ENCODE assay signal across 11 cellular contexts in the genomic region with DNA sequence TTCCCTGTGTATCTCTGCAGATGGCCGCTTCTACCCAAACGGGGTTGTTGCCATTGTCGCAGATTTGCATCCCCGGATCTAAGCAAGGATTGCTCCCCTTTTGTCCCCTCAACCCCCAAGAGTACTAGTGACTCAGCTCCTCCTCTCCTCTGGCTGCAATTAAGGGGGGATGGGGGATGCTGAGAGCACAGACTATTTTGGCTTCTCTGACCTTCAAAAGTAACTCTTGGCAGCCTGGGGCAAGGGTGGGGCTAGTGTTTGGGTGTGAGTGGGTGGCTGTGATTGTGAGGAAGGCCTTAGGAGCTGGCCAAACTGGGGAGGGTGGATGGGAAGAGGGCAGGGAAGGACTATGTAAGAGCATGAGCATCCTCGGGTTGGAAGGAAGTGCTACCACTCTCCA. TPM values are rescaled to one million over a fixed set of nuclear protein-coding genes. Genes with fewer than 3 reads are reported as not detected.
DNase-seq lines count a peak whose midpoint lies in the region; ATAC-seq lines count a peak whose summit lies in the region.
"Had no signal": no experiment of that assay in that cellular context is flagged by ENCODE, and none has a peak within 500 bp of the region (broad histone marks: within the 10 kb centered on the region; RNA-seq: fewer than 3 reads in every experiment).

No MANE protein-coding gene starts in this region.

- H3K9ac ChIP-seq in BLaER1 treated with 17β-estradiol and CSF1 and Interleukin-3, amounts not matched to agents 10 nM and 100 nM, result peak overlapping the region in 6 of 11 experiments; percentile 70 to 91 (median 86); a peak in 11 of 22 replicates

- ATAC-seq in Right ventricle myocardium superior (ENCODE audit: poor library complexity) (peak; percentile 56), sciatic nerve (peak; percentile 32)

- peaks cover 0 to 2% (median 0%) of the 10 kb centered on the region in 11 experiments; a peak in 3 of 22 replicates for H3K9me3 ChIP-seq in BLaER1 treated with 17β-estradiol and CSF1 and Interleukin-3, amounts not matched to agents 10 nM and 100 nM (replicated peaks in 1 of 11)
- no peaks in the 10 kb centered on the region for H3K9me3 ChIP-seq in SJSA1 (replicated peaks)
- no peaks in the 10 kb centered on the region for H3K9me3 ChIP-seq in effector memory CD4-positive, alpha-beta T cell (ENCODE audit: control insufficient read depth, low read length)

- peak overlapping the region; percentile 86 to 100 (median 97) for H3K4me2 ChIP-seq in BLaER1 treated with 17β-estradiol and CSF1 and Interleukin-3, amounts not matched to agents 10 nM and 100 nM

- peak overlapping the region in 6 of 10 experiments; percentile 71 to 79 (median 76); a peak in 8 of 20 replicates for H3K4me3 ChIP-seq in BLaER1 treated with 17β-estradiol and CSF1 and Interleukin-3, amounts not matched to agents 10 nM and 100 nM
- peak overlapping the region; percentile 7; the same call in 1 of the 2 replicates for H3K4me3 ChIP-seq in SJSA1
- H3K4me3 ChIP-seq in effector memory CD4-positive, alpha-beta T cell (ENCODE audit: insufficient read depth, low read depth, low read length, poor library complexity, severe bottlenecking), result no peak overlapping the region

- H3K27me3 ChIP-seq in BLaER1 treated with 17β-estradiol and CSF1 and Interleukin-3, amounts not matched to agents 10 nM and 100 nM, result no peaks in the 10 kb centered on the region
- H3K27me3 ChIP-seq in SJSA1 (replicated peaks), result no peaks in the 10 kb centered on the region
- H3K27me3 ChIP-seq in effector memory CD4-positive, alpha-beta T cell (replicated peaks; ENCODE audit: control insufficient read depth, insufficient read depth, low read length, poor library complexity, severe bottlenecking), result no peaks in the 10 kb centered on the region

- H4K20me1 ChIP-seq in BLaER1 treated with 17β-estradiol and CSF1 and Interleukin-3, amounts not matched to agents 10 nM and 100 nM, result peaks cover 0 to 17% (median 0%) of the 10 kb centered on the region in 11 experiments; a peak in 4 of 22 replicates

- peaks cover 80 to 98% (median 93%) of the 10 kb centered on the region in 10 experiments for H3K4me1 ChIP-seq in BLaER1 treated with 17β-estradiol and CSF1 and Interleukin-3, amounts not matched to agents 10 nM and 100 nM
- H3K4me1 ChIP-seq in SJSA1 (replicated peaks), result peaks cover 49% of the 10 kb centered on the region
- peaks cover 23% of the 10 kb centered on the region for H3K4me1 ChIP-seq in effector memory CD4-positive, alpha-beta T cell (ENCODE audit: control insufficient read depth, insufficient read depth, low read length, poor library complexity, severe bottlenecking)

- peak overlapping the region in 9 of 11 experiments; percentile 49 to 96 (median 74); a peak in 17 of 22 replicates for H3K27ac ChIP-seq in BLaER1 treated with 17β-estradiol and CSF1 and Interleukin-3, amounts not matched to agents 10 nM and 100 nM
- H3K27ac ChIP-seq in SJSA1, result peak overlapping the region; percentile 72
- no peak overlapping the region for H3K27ac ChIP-seq in effector memory CD4-positive, alpha-beta T cell (ENCODE audit: insufficient read depth, low read length, poor library complexity, severe bottlenecking)

- H3K36me3 ChIP-seq in BLaER1 treated with 17β-estradiol and CSF1 and Interleukin-3, amounts not matched to agents 10 nM and 100 nM, result peaks cover 0 to 11% (median 8%) of the 10 kb centered on the region in 11 experiments; a peak in 19 of 22 replicates
- peaks cover 18% of the 10 kb centered on the region for H3K36me3 ChIP-seq in SJSA1
- peaks cover 5% of the 10 kb centered on the region for H3K36me3 ChIP-seq in effector memory CD4-positive, alpha-beta T cell (ENCODE audit: control insufficient read depth, insufficient read depth, low read length)

- intact Hi-C loops in Right ventricle myocardium superior (cut with DNase I), result no loop called here
- intact Hi-C loops in sciatic nerve (cut with DNase I), result no loop called here

- DNase-seq in SJSA1 (ENCODE audit: low read depth in 1 of 2, low spot score in 2 of 2), result peak; percentile 38 to 59
- peak; percentile 68 for DNase-seq in Right ventricle myocardium superior
- no peak for DNase-seq in sciatic nerve (ENCODE audit: low spot score)
- no peak for DNase-seq in NCI-H1930 (lab: John Stamatoyannopoulos, UW)
- no peak for DNase-seq in effector memory CD4-positive, alpha-beta T cell
- no peak for DNase-seq in effector CD4-positive, alpha-beta T cell
- no peak for DNase-seq in NCI-H128 (lab: John Stamatoyannopoulos, UW; ENCODE audit: unreplicated experiment)
- DNase-seq: DMS79; NCI-H1694; stimulated activated CD4-positive, alpha-beta T cell treated with anti-CD3 and anti-CD28 coated beads, Interleukin-12 subunit alpha, Interleukin-12 subunit beta, amount 100 ng/mL, for 4 hours had no signal

RNA-seq across cellular contexts. Expression of gene MAP1A, which starts 1.2 kb away (rescaled TPM):
- total RNA-seq in SJSA1 (2014; rRNA removed; shearing (Covaris generic)), result 37.3 and 58.7 TPM in 2 replicates
- total RNA-seq in Right ventricle myocardium superior (24.4 TPM), sciatic nerve (32.4 TPM)

RNA-seq across cellular contexts. Expression of gene TP53BP1, which starts 23.2 kb away (rescaled TPM):
- total RNA-seq in SJSA1 (2014; rRNA removed; shearing (Covaris generic)), result 22.2 and 31.2 TPM in 2 replicates
- total RNA-seq in Right ventricle myocardium superior, result 23.7 TPM
- 60.6 TPM for total RNA-seq in sciatic nerve

Comparison
In these comparisons a context has a peak if more than half of its experiments do, and no peak if none do; other contexts are left out.
1. DNase-seq: peak in SJSA1 (2 of 2) and Right ventricle myocardium superior (single experiment); none in sciatic nerve (single experiment), NCI-H1930 (0 of 2), effector memory CD4-positive, alpha-beta T cell (0 of 3), effector CD4-positive, alpha-beta T cell (single experiment) and NCI-H128 (single experiment).